10 cellular contexts compared by ENCODE assay signal in genomic region chr11:59968395-59968783, GRCh38. TPM values are rescaled to one million over a fixed set of nuclear protein-coding genes. Genes with fewer than 3 reads are reported as not detected.
"Had no signal": no experiment of that assay in that cellular context is flagged by ENCODE, and none has a peak within 500 bp of the region (broad histone marks: within the 10 kb centered on the region; RNA-seq: fewer than 3 reads in every experiment).

No MANE protein-coding gene starts in this region.

- FAIRE-seq: HepG2, HTR-8/SVneo had no signal

- DNase-seq: IMR-90, KBM-7, KG1 had no signal

- H3K9me3 Mint-ChIP-seq: IgD-negative memory B cell had no signal

- H3K4me1 Mint-ChIP-seq: IgD-negative memory B cell had no signal

- ATAC-seq: HepG2 had no signal

- H3K36me3 Mint-ChIP-seq: IgD-negative memory B cell had no signal

- H3K4me3 Mint-ChIP-seq: IgD-negative memory B cell had no signal

- H3K27ac ChIP-seq: HL-60, KMS-11 had no signal

- H3K4me2 ChIP-seq: KMS-11 had no signal

- H3K27ac Mint-ChIP-seq: IgD-negative memory B cell had no signal

- H3K9ac ChIP-seq: KMS-11 had no signal

RNA-seq across cellular contexts. Expression of gene OOSP4A, which starts 4.6 kb away (rescaled TPM):
- total RNA-seq: HepG2, HT-29, HT1080, IMR-90 had no signal
- polyA plus RNA-seq: HepG2, IgD-negative memory B cell, IMR-90 had no signal

RNA-seq across cellular contexts. Expression of gene OOSP1, which starts 30.2 kb away (rescaled TPM):
- total RNA-seq: HepG2, HT-29, HT1080, IMR-90 had no signal
- polyA plus RNA-seq: HepG2, IgD-negative memory B cell, IMR-90 had no signal

RNA-seq across cellular contexts. Expression of gene OOSP4B, which starts 48.6 kb away (rescaled TPM):
- total RNA-seq: HepG2, HT-29, HT1080, IMR-90 had no signal
- polyA plus RNA-seq: HepG2, IgD-negative memory B cell, IMR-90 had no signal
